8 cellular contexts compared by ENCODE assay signal in the genomic region with DNA sequence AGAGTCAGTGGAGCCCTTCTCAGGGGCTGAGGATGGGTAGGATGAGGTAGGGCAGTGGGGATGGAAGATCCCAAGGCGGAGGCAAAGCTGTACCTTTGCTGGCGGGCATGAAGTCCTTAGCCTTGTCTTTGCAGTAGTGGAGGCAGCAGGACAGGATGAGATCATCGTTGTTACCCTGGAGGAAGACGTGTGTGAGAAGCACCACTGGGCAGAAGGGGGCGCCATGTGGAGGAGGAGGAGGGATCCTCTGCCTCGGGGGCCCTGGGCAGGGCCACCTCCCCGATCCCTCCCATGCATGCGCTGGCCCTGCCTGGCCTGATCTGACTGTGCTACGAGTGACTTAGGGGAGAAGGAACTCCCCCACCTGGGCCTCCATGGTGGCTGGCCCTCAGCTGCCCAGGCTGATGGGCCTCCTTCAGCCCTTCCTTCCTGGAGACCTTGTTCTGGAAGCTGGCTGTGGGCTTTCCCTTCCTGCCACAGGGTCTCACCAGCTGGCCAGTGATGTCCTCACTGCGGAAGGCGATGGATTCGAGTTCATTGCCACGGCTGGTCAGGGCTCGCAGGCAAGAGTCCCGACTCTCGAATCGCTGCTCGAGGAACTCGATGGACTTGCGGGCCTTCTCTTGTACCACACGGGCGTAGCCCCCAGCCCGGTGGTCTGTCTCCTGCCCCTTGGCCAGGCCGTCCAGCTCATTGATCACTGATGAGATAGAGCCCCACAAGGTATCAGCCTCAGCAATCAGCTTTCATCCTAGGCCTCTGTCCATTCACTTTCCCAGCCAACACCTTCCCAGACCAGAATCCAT. TPM values are rescaled to one million over a fixed set of nuclear protein-coding genes. Genes with fewer than 3 reads are reported as not detected.
A peak's percentile ranks its signal among the peaks of the same experiment; 100 is the strongest.
DNase-seq lines count a peak whose midpoint lies in the region; ATAC-seq, FAIRE-seq and TF ChIP-seq lines count a peak whose summit lies in the region.

No MANE protein-coding gene starts in this region.

- H3K36me3 ChIP-seq in lower lobe of right lung (peaks cover 47% of the 10 kb centered on the region), tibial artery (peaks cover 18 to 89% (median 38%) of the 10 kb centered on the region in 3 donors)

- H3K27ac ChIP-seq in lower lobe of right lung (peak overlapping the region; percentile 87), tibial artery (peak overlapping the region; percentile 58 to 59)

- FAIRE-seq in GM12892 (lab: Jason Lieb, UNC), result peak; percentile 94

- peak; percentile 51 for TF ChIP-seq POLR2A in GM12892 (IDR thresholded peaks at IDR 0.05; ENCODE audit: low read depth, low read length)

- H3K4me1 ChIP-seq in lower lobe of right lung (peaks cover 73% of the 10 kb centered on the region), tibial artery (peaks cover 0 to 58% (median 25%) of the 10 kb centered on the region in 4 donors)

- H3K4me3 ChIP-seq in astrocyte of the spinal cord (ENCODE audit: low read depth, low read length) (no peak overlapping the region), lower lobe of right lung (no peak overlapping the region), tibial artery (no peak overlapping the region)

- intact Hi-C loops in lower lobe of right lung (cut with DNase I), result no loop called here
- intact Hi-C loops in tibial artery (cut with DNase I; ENCODE audit: low total_unique reads), result no loop called here

- no peaks in the 10 kb centered on the region for H3K9me3 ChIP-seq in lower lobe of right lung
- no peaks in the 10 kb centered on the region for H3K9me3 ChIP-seq in tibial artery

- peak; percentile 69 for TF ChIP-seq CTCF in astrocyte of the spinal cord (IDR thresholded peaks at IDR 0.05; ENCODE audit: low read depth, low read length)
- peak; percentile 35 for TF ChIP-seq CTCF in lower lobe of right lung (IDR thresholded peaks at IDR 0.05)
- no peak for TF ChIP-seq CTCF in tibial artery (IDR thresholded peaks at IDR 0.05)

- H3K27me3 ChIP-seq in lower lobe of right lung (ENCODE audit: low read depth) (no peaks in the 10 kb centered on the region), tibial artery (no peaks in the 10 kb centered on the region)

- in situ Hi-C loops in astrocyte of the spinal cord (cut with HindIII; ENCODE audit: low sequenced_read_pairs), result loop anchor here (10.0 kb wide), 1 partner anchor 110 kb away; no protein-coding TSS in a partner anchor

- peak; percentile 23 to 36 for ATAC-seq in lower lobe of right lung
- ATAC-seq in GM21447 (IDR thresholded peaks at IDR 0.05; ENCODE audit: unreplicated experiment), result no peak
- ATAC-seq in GM19351 (IDR thresholded peaks at IDR 0.05; ENCODE audit: unreplicated experiment), result no peak

- DNase-seq in GM12892 (ENCODE audit: insufficient read length), result no peak
- DNase-seq in OCI-M1 (lab: John Stamatoyannopoulos, UW), result peak; percentile 58
- DNase-seq in astrocyte of the spinal cord (ENCODE audit: low read depth, low spot score), result peak; percentile 82
- DNase-seq in lower lobe of right lung, result no peak
- peak in 1 of 2 donors; percentile 56 for DNase-seq in tibial artery
- DNase-seq in NCI-H1417 (lab: John Stamatoyannopoulos, UW), result no peak

RNA-seq across cellular contexts. Expression of gene HIC1, which starts 10.3 kb away (rescaled TPM):
- polyA plus RNA-seq in GM12892 (2012; ENCODE audit: missing spikeins), result 8.3 TPM
- 20.6 TPM for total RNA-seq in lower lobe of right lung

RNA-seq across cellular contexts. Expression of gene OVCA2, which starts 23.4 kb away (rescaled TPM):
- polyA plus RNA-seq in GM12892 (2012; ENCODE audit: missing spikeins), result 19.0 TPM
- total RNA-seq in lower lobe of right lung, result 20.3 TPM

RNA-seq across cellular contexts. Expression of gene DPH1, which starts 35.2 kb away (rescaled TPM):
- polyA plus RNA-seq in GM12892 (2012; ENCODE audit: missing spikeins), result 16.9 TPM
- 38.0 TPM for total RNA-seq in lower lobe of right lung

RNA-seq across cellular contexts. Expression of gene RTN4RL1, which starts 40.0 kb away (rescaled TPM):
- not detected for polyA plus RNA-seq in GM12892 (2012; ENCODE audit: missing spikeins)
- total RNA-seq in lower lobe of right lung, result 5.8 TPM

Comparison
In these comparisons a context has a peak if more than half of its experiments do, and no peak if none do; other contexts are left out.
1. DNase-seq: peak in OCI-M1 (single experiment) and astrocyte of the spinal cord (single experiment); none in GM12892 (single experiment), lower lobe of right lung (single experiment) and NCI-H1417 (0 of 3).
2. CTCF ChIP-seq: peak in astrocyte of the spinal cord (single experiment) and lower lobe of right lung (single experiment); none in tibial artery (0 of 2).
3. ATAC-seq: peak in lower lobe of right lung (2 of 2); none in GM21447 (single experiment) and GM19351 (single experiment).